13 cellular contexts compared by ENCODE assay signal in the genomic region with DNA sequence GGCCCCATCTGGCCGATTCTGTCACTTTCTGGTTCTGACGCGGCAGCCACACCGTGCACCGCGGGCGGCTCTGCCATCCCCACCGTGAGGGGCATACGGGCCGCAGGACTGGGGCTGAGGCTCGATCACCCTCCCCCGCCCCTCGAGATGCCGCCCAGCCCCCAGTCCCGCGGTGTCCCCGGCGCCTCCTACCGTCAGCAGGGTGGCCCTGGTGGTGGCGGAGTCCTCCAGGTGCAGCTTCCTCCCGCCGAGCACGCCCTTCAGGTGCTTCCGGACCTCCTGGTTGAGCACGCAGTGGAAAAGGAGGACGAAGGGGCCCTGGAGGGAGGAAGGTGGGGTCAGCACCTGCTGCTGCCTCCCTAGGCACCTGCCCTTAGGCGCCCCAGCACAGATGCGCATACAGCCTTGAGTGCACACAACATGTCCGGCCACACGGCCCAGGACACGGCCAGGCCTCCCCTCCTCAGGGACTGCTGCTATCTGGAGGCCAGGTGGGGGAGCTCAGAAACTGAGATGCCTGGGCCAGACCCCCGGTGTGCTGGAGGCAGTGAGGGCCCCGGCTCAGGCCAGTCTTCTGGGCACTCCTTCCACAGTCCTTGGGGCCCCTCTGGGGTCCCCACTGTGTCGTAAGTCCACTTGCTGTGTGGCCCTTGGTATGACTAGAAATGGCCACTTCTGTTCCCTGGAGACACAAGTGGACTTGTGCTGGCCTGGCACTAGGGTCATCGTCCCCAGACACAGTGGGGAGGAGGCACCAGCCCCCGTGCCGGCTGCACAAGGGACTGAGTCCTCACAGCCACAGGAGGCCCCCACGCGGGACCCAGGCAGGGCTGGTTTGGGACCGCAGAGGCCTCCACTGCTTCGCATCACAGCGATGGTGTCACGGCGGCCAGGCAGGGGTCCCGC. TPM values are rescaled to one million over a fixed set of nuclear protein-coding genes. Genes with fewer than 3 reads are reported as not detected.
A peak's percentile ranks its signal among the peaks of the same experiment; 100 is the strongest.
DNase-seq lines count a peak whose midpoint lies in the region; ATAC-seq and TF ChIP-seq lines count a peak whose summit lies in the region.
"Had no signal": no experiment of that assay in that cellular context is flagged by ENCODE, and none has a peak within 500 bp of the region (broad histone marks: within the 10 kb centered on the region; RNA-seq: fewer than 3 reads in every experiment).

No MANE protein-coding gene starts in this region.

- WGBS in psoas muscle, 3 donors: 53 to 76% (median 62%) methylated on average over 40 to 45 of the region's 45 CpGs

- no peaks in the 10 kb centered on the region for H3K36me3 Mint-ChIP-seq in activated CD4-positive, alpha-beta T cell treated with anti-CD3 and anti-CD28 coated beads for 36 hours (ENCODE audit: low read depth)
- no peaks in the 10 kb centered on the region for H3K36me3 Mint-ChIP-seq in WTC11
- H3K36me3 Mint-ChIP-seq in activated T-helper 1 cell treated with anti-CD3 and anti-CD28 coated beads, Interleukin-12 subunit alpha, Interleukin-12 subunit beta, Interleukin-2, Interleukin-4 antibody, amounts not matched to agents 30 ng/mL and 10 ng/mL and 1 ng/mL, durations not matched to agents 14 hours and 24 hours and 36 hours (ENCODE audit: low read depth): no peaks in the 10 kb centered on the region
- H3K36me3 Mint-ChIP-seq: activated naive CD4-positive, alpha-beta T cell treated with anti-CD3 and anti-CD28 coated beads, Interleukin-2, amount 10 ng/mL, durations not matched to agents 7 days and 5 days had no signal

- H3K4me1 Mint-ChIP-seq in activated CD4-positive, alpha-beta T cell treated with anti-CD3 and anti-CD28 coated beads for 36 hours: peaks cover 17% of the 10 kb centered on the region
- peaks cover 6% of the 10 kb centered on the region; the same call in 1 of the 2 replicates for H3K4me1 Mint-ChIP-seq in WTC11
- no peaks in the 10 kb centered on the region for H3K4me1 Mint-ChIP-seq in activated T-helper 1 cell treated with anti-CD3 and anti-CD28 coated beads, Interleukin-12 subunit alpha, Interleukin-12 subunit beta, Interleukin-2, Interleukin-4 antibody, amounts not matched to agents 30 ng/mL and 10 ng/mL and 1 ng/mL, durations not matched to agents 14 hours and 24 hours and 36 hours (ENCODE audit: low read depth)

- ATAC-seq in activated CD4-positive, alpha-beta T cell treated with anti-CD3 and anti-CD28 coated beads for 36 hours: peak; percentile 23
- ATAC-seq in WTC11: no peak
- peak in 3 of 4 donors; percentile 4 to 30 (median 13) for ATAC-seq in psoas muscle
- no peak for ATAC-seq in GM19395 (IDR thresholded peaks at IDR 0.05; ENCODE audit: unreplicated experiment)

- H3K4me1 ChIP-seq in psoas muscle: no peaks in the 10 kb centered on the region

- H3K27ac ChIP-seq in psoas muscle: no peak overlapping the region
- H3K27ac ChIP-seq: epithelial cell of prostate, left lung had no signal

- no peak overlapping the region for H3K27ac Mint-ChIP-seq in activated CD4-positive, alpha-beta T cell treated with anti-CD3 and anti-CD28 coated beads for 36 hours
- no peak overlapping the region for H3K27ac Mint-ChIP-seq in WTC11
- H3K27ac Mint-ChIP-seq in activated T-helper 1 cell treated with anti-CD3 and anti-CD28 coated beads, Interleukin-12 subunit alpha, Interleukin-12 subunit beta, Interleukin-2, Interleukin-4 antibody, amounts not matched to agents 30 ng/mL and 10 ng/mL and 1 ng/mL, durations not matched to agents 14 hours and 24 hours and 36 hours: no peak overlapping the region
- H3K27ac Mint-ChIP-seq: activated CD4-positive, alpha-beta T cell treated with anti-CD3 and anti-CD28 coated beads, Interleukin-2, amount 10 ng/mL, durations not matched to agents 24 days and 14 days; activated naive CD4-positive, alpha-beta T cell treated with anti-CD3 and anti-CD28 coated beads, Interleukin-2, amount 10 ng/mL, durations not matched to agents 7 days and 5 days had no signal

- CTCF ChIA-PET in activated CD4-positive, alpha-beta T cell treated with anti-CD3 and anti-CD28 coated beads for 36 hours (lab: Charles Lee): interaction anchor here (0.6 to 3.4 kb wide), 25 partner anchors 8 to 379 kb away, joined by 3 to 57 read pairs (median 4); no protein-coding TSS in a partner anchor
- CTCF ChIA-PET in WTC11 (lab: Charles Lee): interaction anchor here (0.5 to 4.4 kb wide), 83 partner anchors 8 to 436 kb away, joined by 3 to 156 read pairs (median 6); a partner anchor contains a TSS

- H3K27me3 Mint-ChIP-seq in activated CD4-positive, alpha-beta T cell treated with anti-CD3 and anti-CD28 coated beads for 36 hours: no peaks in the 10 kb centered on the region
- H3K27me3 Mint-ChIP-seq in WTC11 (ENCODE audit: low read depth): no peaks in the 10 kb centered on the region
- H3K27me3 Mint-ChIP-seq in activated T-helper 1 cell treated with anti-CD3 and anti-CD28 coated beads, Interleukin-12 subunit alpha, Interleukin-12 subunit beta, Interleukin-2, Interleukin-4 antibody, amounts not matched to agents 30 ng/mL and 10 ng/mL and 1 ng/mL, durations not matched to agents 14 hours and 24 hours and 36 hours (ENCODE audit: insufficient read depth): peaks cover 2% of the 10 kb centered on the region
- H3K27me3 Mint-ChIP-seq: activated CD4-positive, alpha-beta T cell treated with anti-CD3 and anti-CD28 coated beads, Interleukin-2, amount 10 ng/mL, durations not matched to agents 24 days and 14 days had no signal

- H3K9me3 Mint-ChIP-seq in activated CD4-positive, alpha-beta T cell treated with anti-CD3 and anti-CD28 coated beads for 36 hours (ENCODE audit: low read depth): no peaks in the 10 kb centered on the region
- H3K9me3 Mint-ChIP-seq in WTC11: no peaks in the 10 kb centered on the region
- no peaks in the 10 kb centered on the region for H3K9me3 Mint-ChIP-seq in activated T-helper 1 cell treated with anti-CD3 and anti-CD28 coated beads, Interleukin-12 subunit alpha, Interleukin-12 subunit beta, Interleukin-2, Interleukin-4 antibody, amounts not matched to agents 30 ng/mL and 10 ng/mL and 1 ng/mL, durations not matched to agents 14 hours and 24 hours and 36 hours
- H3K9me3 Mint-ChIP-seq: activated CD4-positive, alpha-beta T cell treated with anti-CD3 and anti-CD28 coated beads, Interleukin-2, amount 10 ng/mL, durations not matched to agents 24 days and 14 days; activated naive CD4-positive, alpha-beta T cell treated with anti-CD3 and anti-CD28 coated beads, Interleukin-2, amount 10 ng/mL, durations not matched to agents 7 days and 5 days had no signal

- no peaks in the 10 kb centered on the region for H3K36me3 ChIP-seq in psoas muscle (ENCODE audit: insufficient read depth in 1 of 2, low read depth in 1 of 2)

- no peaks in the 10 kb centered on the region for H3K9me3 ChIP-seq in psoas muscle
- H3K9me3 ChIP-seq: left lung had no signal

- H3K27me3 ChIP-seq in psoas muscle (ENCODE audit: insufficient read depth in 3 of 3, low read length in 2 of 3): peaks cover 0 to 22% (median 0%) of the 10 kb centered on the region in 3 donors

- intact Hi-C loops in activated CD4-positive, alpha-beta T cell treated with anti-CD3 and anti-CD28 coated beads for 36 hours (cut with DNase I, micrococcal nuclease): loop anchor here (1.0 kb wide), 1 partner anchor 175 kb away; no protein-coding TSS in a partner anchor
- intact Hi-C loops in psoas muscle (cut with DNase I): loop anchor here (1.0 to 5.0 kb wide), 3 partner anchors 23 to 175 kb away; no protein-coding TSS in a partner anchor
- intact Hi-C loops in activated T-helper 1 cell treated with anti-CD3 and anti-CD28 coated beads, Interleukin-12 subunit alpha, Interleukin-12 subunit beta, Interleukin-2, Interleukin-4 antibody, amounts not matched to agents 30 ng/mL and 10 ng/mL and 1 ng/mL, durations not matched to agents 14 hours and 24 hours and 36 hours (cut with micrococcal nuclease): loop anchor here (1.0 kb wide), 1 partner anchor 175 kb away; no protein-coding TSS in a partner anchor

- POLR2A ChIA-PET in activated CD4-positive, alpha-beta T cell treated with anti-CD3 and anti-CD28 coated beads for 36 hours (lab: Charles Lee): interaction anchor here (0.6 to 1.5 kb wide), 2 partner anchors 172 to 175 kb away, joined by 3 to 4 read pairs; no protein-coding TSS in a partner anchor
- POLR2A ChIA-PET in WTC11 (lab: Charles Lee): interaction anchor here (1.0 to 1.4 kb wide), 2 partner anchors 11 to 170 kb away, joined by 3 to 4 read pairs; no protein-coding TSS in a partner anchor

- peak; percentile 20 for DNase-seq in activated CD4-positive, alpha-beta T cell treated with anti-CD3 and anti-CD28 coated beads for 36 hours
- DNase-seq in activated CD4-positive, alpha-beta T cell treated with anti-CD3 and anti-CD28 coated beads, Interleukin-2, amount 50 U/mL, for 48 hours: no peak
- DNase-seq in WTC11 (ENCODE audit: low spot score): no peak
- DNase-seq in psoas muscle: peak in 1 of 2 donors; percentile 49
- DNase-seq in activated T-helper 1 cell treated with anti-CD3 and anti-CD28 coated beads, Interleukin-12 subunit alpha, Interleukin-12 subunit beta, Interleukin-2, Interleukin-4 antibody, amounts not matched to agents 30 ng/mL and 10 ng/mL and 1 ng/mL, durations not matched to agents 14 hours and 24 hours and 36 hours (ENCODE audit: low spot score): no peak
- no peak for DNase-seq in NCI-H446 (lab: John Stamatoyannopoulos, UW)
- DNase-seq: occipital lobe had no signal

- TF ChIP-seq CTCF in GM12875 (IDR thresholded peaks at IDR 0.05; ENCODE audit: borderline replicate concordance, insufficient read depth, low read depth, low read length) (0 out of 2 replicates have a peak, but pooled peaks have one; percentile 4), WTC11 (IDR thresholded peaks at IDR 0.05) (no peak), psoas muscle (IDR thresholded peaks at IDR 0.05) (no peak)

- no peak overlapping the region for H3K4me3 Mint-ChIP-seq in activated CD4-positive, alpha-beta T cell treated with anti-CD3 and anti-CD28 coated beads for 36 hours
- H3K4me3 Mint-ChIP-seq in WTC11: no peak overlapping the region
- no peak overlapping the region for H3K4me3 Mint-ChIP-seq in activated T-helper 1 cell treated with anti-CD3 and anti-CD28 coated beads, Interleukin-12 subunit alpha, Interleukin-12 subunit beta, Interleukin-2, Interleukin-4 antibody, amounts not matched to agents 30 ng/mL and 10 ng/mL and 1 ng/mL, durations not matched to agents 14 hours and 24 hours and 36 hours
- H3K4me3 Mint-ChIP-seq: activated CD4-positive, alpha-beta T cell treated with anti-CD3 and anti-CD28 coated beads, Interleukin-2, amount 10 ng/mL, durations not matched to agents 24 days and 14 days; activated naive CD4-positive, alpha-beta T cell treated with anti-CD3 and anti-CD28 coated beads, Interleukin-2, amount 10 ng/mL, durations not matched to agents 7 days and 5 days had no signal

- H3K4me3 ChIP-seq in GM12875 (ENCODE audit: low read depth, low read length) (no peak overlapping the region), psoas muscle (no peak overlapping the region)
- H3K4me3 ChIP-seq: left lung had no signal

RNA-seq across cellular contexts. Expression of a gene that starts 31.5 kb away (rescaled TPM):
- 10 to 100 TPM; 61.4 to 75.3 TPM for total RNA-seq in activated CD4-positive, alpha-beta T cell treated with anti-CD3 and anti-CD28 coated beads for 36 hours
- total RNA-seq in WTC11 (2021): 62.4 to 103 TPM (median 64.6 TPM) in 3 replicates
- total RNA-seq in psoas muscle: 10 to 100 TPM in 3 of 4 donors, 1 to 10 TPM in 1; 9.6 to 20.3 (median 16.5) TPM
- 10 to 100 TPM; 12.8 to 37.1 (median 24.9) TPM for polyA plus RNA-seq in psoas muscle
- 81.0 and 85.5 TPM in 2 replicates for total RNA-seq in activated T-helper 1 cell treated with anti-CD3 and anti-CD28 coated beads, Interleukin-12 subunit alpha, Interleukin-12 subunit beta, Interleukin-2, Interleukin-4 antibody, amounts not matched to agents 30 ng/mL and 10 ng/mL and 1 ng/mL, durations not matched to agents 14 hours and 24 hours and 36 hours

Comparison
In these comparisons a context has a peak if more than half of its experiments do, and no peak if none do; other contexts are left out.
1. ATAC-seq: peak in activated CD4-positive, alpha-beta T cell treated with anti-CD3 and anti-CD28 coated beads for 36 hours (single experiment) and psoas muscle (3 of 4); none in WTC11 (single experiment) and GM19395 (single experiment).